ENCODE assay signal across 1 cellular context in the genomic region with DNA sequence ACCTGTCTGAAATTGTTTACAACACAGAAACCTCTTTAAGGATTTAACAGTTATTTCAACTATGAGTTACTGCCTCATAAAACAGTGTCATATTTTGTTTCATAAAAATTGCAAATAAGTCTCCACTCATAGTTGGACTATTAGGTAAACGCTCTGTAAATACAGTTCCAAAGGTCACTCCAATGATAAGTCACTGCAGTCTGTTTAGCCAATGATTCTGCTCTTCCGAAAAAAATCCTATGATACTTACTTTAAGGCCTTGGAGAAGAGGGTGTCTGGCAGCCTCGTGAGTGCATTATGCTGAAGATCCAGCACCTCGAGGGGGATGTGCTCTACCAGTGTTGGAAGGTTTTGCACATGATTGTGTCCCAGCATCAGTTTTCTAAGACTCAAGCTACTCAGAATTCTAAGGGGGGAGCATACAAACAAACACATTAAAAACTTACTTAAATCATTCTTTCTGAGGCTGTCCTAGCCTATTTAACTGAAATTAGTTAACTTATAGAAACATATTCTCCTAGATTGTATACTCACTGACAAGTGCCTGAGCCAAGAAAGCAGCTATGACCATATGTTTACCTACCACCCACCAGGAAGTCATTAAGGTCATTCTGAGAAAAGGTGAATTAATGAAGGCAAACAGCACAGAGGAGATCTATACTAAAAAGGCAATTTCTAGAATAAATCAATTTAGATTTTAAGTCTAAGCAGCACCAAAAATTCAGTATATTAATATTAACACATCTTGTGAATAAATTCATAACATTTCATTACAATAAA.
TF ChIP-seq lines count a peak whose summit lies in the region.

No MANE protein-coding gene starts in this region.

TF ChIP-seq in WTC11, 78 proteins besides CTCF, POLR2A, EP300 and RAD21 (continued from another document):
- TF ChIP-seq, protein P1, sequence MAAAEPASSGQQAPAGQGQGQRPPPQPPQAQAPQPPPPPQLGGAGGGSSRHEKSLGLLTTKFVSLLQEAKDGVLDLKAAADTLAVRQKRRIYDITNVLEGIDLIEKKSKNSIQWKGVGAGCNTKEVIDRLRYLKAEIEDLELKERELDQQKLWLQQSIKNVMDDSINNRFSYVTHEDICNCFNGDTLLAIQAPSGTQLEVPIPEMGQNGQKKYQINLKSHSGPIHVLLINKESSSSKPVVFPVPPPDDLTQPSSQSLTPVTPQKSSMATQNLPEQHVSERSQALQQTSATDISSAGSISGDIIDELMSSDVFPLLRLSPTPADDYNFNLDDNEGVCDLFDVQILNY (CRISPR knock-in tag; IDR thresholded peaks at IDR 0.05): no peak
- TF ChIP-seq FOXP1 (CRISPR knock-in tag; IDR thresholded peaks at IDR 0.05; ENCODE audit: borderline replicate concordance) (no peak), SMAD4 (CRISPR knock-in tag; IDR thresholded peaks at IDR 0.05) (no peak), ZNF423 (CRISPR knock-in tag; IDR thresholded peaks at IDR 0.05) (no peak), NFATC4 (CRISPR knock-in tag; IDR thresholded peaks at IDR 0.05) (no peak), TCF7 (CRISPR knock-in tag; IDR thresholded peaks at IDR 0.05; ENCODE audit: low read depth) (no peak), EMX1 (CRISPR knock-in tag; IDR thresholded peaks at IDR 0.05) (no peak), ZNF671 (CRISPR knock-in tag; IDR thresholded peaks at IDR 0.05) (no peak), NR3C1 (CRISPR knock-in tag; conservative IDR thresholded peaks at IDR 0.05; ENCODE audit: low read depth) (no peak), CBFB (CRISPR knock-in tag; IDR thresholded peaks at IDR 0.05; ENCODE audit: low read depth) (no peak), IRF2 (CRISPR knock-in tag; IDR thresholded peaks at IDR 0.05; ENCODE audit: borderline replicate concordance, low read depth) (no peak), ZNF263 (CRISPR knock-in tag; IDR thresholded peaks at IDR 0.05; ENCODE audit: low read depth) (no peak)
- TF ChIP-seq, protein P2, sequence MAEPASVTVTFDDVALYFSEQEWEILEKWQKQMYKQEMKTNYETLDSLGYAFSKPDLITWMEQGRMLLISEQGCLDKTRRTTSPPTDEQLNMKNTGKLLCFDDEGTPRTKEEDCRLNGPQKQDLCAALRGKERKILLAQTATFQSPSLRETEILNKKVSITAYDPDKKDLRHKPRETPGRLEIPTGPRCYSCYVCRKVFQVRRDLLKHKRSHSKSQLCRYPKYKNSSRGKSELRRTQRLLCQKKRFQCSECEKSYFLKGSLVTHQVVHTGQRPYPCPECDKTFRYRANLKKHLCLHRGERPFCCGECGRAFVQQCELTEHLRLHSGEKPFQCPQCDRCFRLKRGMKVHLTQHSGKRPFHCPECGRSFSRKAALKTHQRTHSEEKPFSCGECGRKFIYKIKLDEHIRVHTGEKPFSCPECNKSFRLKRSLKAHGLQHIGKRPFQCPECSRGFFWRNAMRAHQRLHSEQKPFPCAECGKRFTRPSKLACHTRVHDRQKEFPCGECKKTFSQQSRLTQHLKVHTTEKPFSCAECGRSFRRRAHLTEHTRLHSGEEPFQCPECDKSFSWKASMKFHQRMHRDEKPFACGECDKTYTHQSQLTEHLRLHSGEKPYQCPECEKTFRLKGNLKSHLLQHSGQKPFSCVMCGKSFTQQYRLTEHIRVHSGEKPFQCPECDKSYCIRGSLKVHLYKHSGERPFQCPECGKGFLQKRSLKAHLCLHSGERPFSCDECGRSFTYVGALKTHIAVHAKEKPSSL (CRISPR knock-in tag; conservative IDR thresholded peaks at IDR 0.05): no peak
- TF ChIP-seq, protein P3, sequence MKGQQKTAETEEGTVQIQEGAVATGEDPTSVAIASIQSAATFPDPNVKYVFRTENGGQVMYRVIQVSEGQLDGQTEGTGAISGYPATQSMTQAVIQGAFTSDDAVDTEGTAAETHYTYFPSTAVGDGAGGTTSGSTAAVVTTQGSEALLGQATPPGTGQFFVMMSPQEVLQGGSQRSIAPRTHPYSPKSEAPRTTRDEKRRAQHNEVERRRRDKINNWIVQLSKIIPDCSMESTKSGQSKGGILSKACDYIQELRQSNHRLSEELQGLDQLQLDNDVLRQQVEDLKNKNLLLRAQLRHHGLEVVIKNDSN (CRISPR knock-in tag; IDR thresholded peaks at IDR 0.05): no peak
